ENCODE assay signal across 7 cellular contexts in genomic region chr19:32404213-32404938, GRCh38. TPM values are rescaled to one million over a fixed set of nuclear protein-coding genes. Genes with fewer than 3 reads are reported as not detected.
DNase-seq lines count a peak whose midpoint lies in the region; ATAC-seq, FAIRE-seq and TF ChIP-seq lines count a peak whose summit lies in the region.

No MANE protein-coding gene starts in this region.

- H3K4me1 Mint-ChIP-seq in activated B cell treated with CpG ODN at 0.5 μM for 24 hours = peaks cover 16% of the 10 kb centered on the region

- H3K36me3 Mint-ChIP-seq in activated B cell treated with CpG ODN at 0.5 μM for 24 hours (ENCODE audit: low read depth) = peaks cover 14% of the 10 kb centered on the region

- CTCF ChIA-PET in activated B cell treated with CpG ODN at 0.5 μM for 24 hours (lab: Charles Lee) = interaction anchor here (1.3 kb wide), 1 partner anchor 63 kb away, joined by 4 read pairs; no protein-coding TSS in a partner anchor

- H3K9me2 ChIP-seq in hepatocyte (replicated peaks; ENCODE audit: insufficient read depth) = no peaks in the 10 kb centered on the region

- FAIRE-seq in small intestine (lab: Jason Lieb, UNC) = no peak

- no peak for DNase-seq in activated B cell treated with CpG ODN at 0.5 μM for 24 hours
- DNase-seq in hepatocyte (ENCODE audit: low spot score) = no peak
- no peak for DNase-seq in small intestine
- DNase-seq in SHP77 (lab: John Stamatoyannopoulos, UW) = no peak

- no peaks in the 10 kb centered on the region for H4K20me1 ChIP-seq in hepatocyte (ENCODE audit: insufficient read depth, poor library complexity, severe bottlenecking)

- peak overlapping the region; percentile 76 for H2AFZ ChIP-seq in hepatocyte

- H3K9me3 Mint-ChIP-seq in activated B cell treated with CpG ODN at 0.5 μM for 24 hours = no peaks in the 10 kb centered on the region

- H3K4me1 ChIP-seq in HUES6 (ENCODE audit: control insufficient read depth, insufficient read depth, low read length) (peaks cover 28% of the 10 kb centered on the region), hepatocyte (ENCODE audit: insufficient read depth) (peaks cover 9% of the 10 kb centered on the region), small intestine (ENCODE audit: control insufficient read depth in 2 of 2, insufficient read depth in 1 of 2, low read depth in 1 of 2, low read length in 1 of 2) (peaks cover 2 to 3% of the 10 kb centered on the region in 2 donors)

- peak overlapping the region; percentile 93 for H3K27ac Mint-ChIP-seq in activated B cell treated with CpG ODN at 0.5 μM for 24 hours

- TF ChIP-seq CTCF in activated B cell treated with CpG ODN at 0.5 μM for 24 hours (IDR thresholded peaks at IDR 0.05) (no peak), hepatocyte (IDR thresholded peaks at IDR 0.05; ENCODE audit: poor library complexity) (no peak)

- H3K4me2 ChIP-seq in hepatocyte = peak overlapping the region; percentile 87

- POLR2A ChIA-PET in activated B cell treated with CpG ODN at 0.5 μM for 24 hours (lab: Charles Lee) = interaction anchor here (0.6 to 2.3 kb wide), 7 partner anchors 21 to 772 kb away, joined by 3 to 38 read pairs (median 5); partner anchors contain the start of genes NUDT19 and ZNF507

- H3K36me3 ChIP-seq in HUES6 (ENCODE audit: control insufficient read depth, insufficient read depth, low read length) (peaks cover 16% of the 10 kb centered on the region), hepatocyte (replicated peaks; ENCODE audit: insufficient read depth, low read depth) (no peaks in the 10 kb centered on the region), small intestine (ENCODE audit: control insufficient read depth in 2 of 2, insufficient read depth in 2 of 2, low read length in 2 of 2) (peaks cover 1 to 3% of the 10 kb centered on the region in 2 donors)

- intact Hi-C loops in activated B cell treated with CpG ODN at 0.5 μM for 24 hours (cut with micrococcal nuclease) = loop anchor here (2.0 kb wide), 1 partner anchor 772 kb away; no protein-coding TSS in a partner anchor

- H3K9me3 ChIP-seq in HUES6 (ENCODE audit: control insufficient read depth, insufficient read depth, low read depth, low read length) = no peaks in the 10 kb centered on the region
- no peaks in the 10 kb centered on the region for H3K9me3 ChIP-seq in hepatocyte (ENCODE audit: low read depth)
- no peaks in the 10 kb centered on the region for H3K9me3 ChIP-seq in small intestine (ENCODE audit: control insufficient read depth, low read depth)

- H3K27me3 Mint-ChIP-seq in activated B cell treated with CpG ODN at 0.5 μM for 24 hours = no peaks in the 10 kb centered on the region

- peaks cover 46% of the 10 kb centered on the region for H3K79me2 ChIP-seq in hepatocyte

- H3K4me3 ChIP-seq in HUES6 (ENCODE audit: low read depth, low read length) (peak overlapping the region; percentile 95), hepatocyte (peak overlapping the region; percentile 44), small intestine (ENCODE audit: low read depth in 1 of 2, low read length in 2 of 2) (peak overlapping the region; percentile 75 to 98)

- no peaks in the 10 kb centered on the region for H3K27me3 ChIP-seq in HUES6 (ENCODE audit: control insufficient read depth, insufficient read depth, low read length)
- H3K27me3 ChIP-seq in hepatocyte = no peaks in the 10 kb centered on the region
- no peaks in the 10 kb centered on the region for H3K27me3 ChIP-seq in small intestine (ENCODE audit: control insufficient read depth in 2 of 2, insufficient read depth in 2 of 2, low read length in 2 of 2)

- ATAC-seq in activated B cell treated with CpG ODN at 0.5 μM for 24 hours (ENCODE audit: low read depth) = no peak
- ATAC-seq in HG02981 (IDR thresholded peaks at IDR 0.05; ENCODE audit: unreplicated experiment) = no peak
- ATAC-seq in HG03520 (IDR thresholded peaks at IDR 0.05; ENCODE audit: unreplicated experiment) = no peak

- H3K27ac ChIP-seq in HUES6 (ENCODE audit: low read depth, low read length) = peak overlapping the region; percentile 98
- peak overlapping the region; percentile 99 for H3K27ac ChIP-seq in hepatocyte
- peak overlapping the region; percentile 93 to 98 for H3K27ac ChIP-seq in small intestine (ENCODE audit: low read depth in 1 of 2, low read length in 1 of 2)

- H3K4me3 Mint-ChIP-seq in activated B cell treated with CpG ODN at 0.5 μM for 24 hours = peak overlapping the region; percentile 91

- WGBS in hepatocyte (ENCODE audit: low lambda C conversion rate, missing lambda C conversion rate) = 63% methylated on average over 20 of the region's 20 CpGs
- WGBS in small intestine, 3 donors = 59 to 65% (median 63%) methylated on average over 20 of the region's 20 CpGs

- H3K9ac ChIP-seq in HUES6 (ENCODE audit: low read length) = peak overlapping the region; percentile 98

RNA-seq across cellular contexts. Expression of gene DPY19L3, which starts 1.2 kb away (rescaled TPM):
- total RNA-seq in activated B cell treated with CpG ODN at 0.5 μM for 24 hours = 22.1 and 29.8 TPM in 2 replicates
- 40.6 and 51.4 TPM in 2 replicates for total RNA-seq in hepatocyte
- polyA plus RNA-seq in hepatocyte = 9.0 and 12.9 TPM in 2 replicates
- 1 to 10 TPM; 2.7 to 4.1 (median 3.1) TPM for polyA plus RNA-seq in small intestine

RNA-seq across cellular contexts. Expression of gene ZNF507, which starts 59.0 kb away (rescaled TPM):
- total RNA-seq in activated B cell treated with CpG ODN at 0.5 μM for 24 hours = 35.3 and 38.6 TPM in 2 replicates
- total RNA-seq in hepatocyte = 11.8 and 14.8 TPM in 2 replicates
- 3.8 and 4.7 TPM in 2 replicates for polyA plus RNA-seq in hepatocyte
- 1 to 10 TPM; 3.2 to 6.1 (median 4.9) TPM for polyA plus RNA-seq in small intestine

Comparison
In these comparisons a context has a peak if more than half of its experiments do, and no peak if none do; other contexts are left out.
1. H3K4me3 ChIP-seq: peak in every context shown above with its lines; median percentile 95 in HUES6; 86 in small intestine; 44 in hepatocyte.